In the genomic region with DNA sequence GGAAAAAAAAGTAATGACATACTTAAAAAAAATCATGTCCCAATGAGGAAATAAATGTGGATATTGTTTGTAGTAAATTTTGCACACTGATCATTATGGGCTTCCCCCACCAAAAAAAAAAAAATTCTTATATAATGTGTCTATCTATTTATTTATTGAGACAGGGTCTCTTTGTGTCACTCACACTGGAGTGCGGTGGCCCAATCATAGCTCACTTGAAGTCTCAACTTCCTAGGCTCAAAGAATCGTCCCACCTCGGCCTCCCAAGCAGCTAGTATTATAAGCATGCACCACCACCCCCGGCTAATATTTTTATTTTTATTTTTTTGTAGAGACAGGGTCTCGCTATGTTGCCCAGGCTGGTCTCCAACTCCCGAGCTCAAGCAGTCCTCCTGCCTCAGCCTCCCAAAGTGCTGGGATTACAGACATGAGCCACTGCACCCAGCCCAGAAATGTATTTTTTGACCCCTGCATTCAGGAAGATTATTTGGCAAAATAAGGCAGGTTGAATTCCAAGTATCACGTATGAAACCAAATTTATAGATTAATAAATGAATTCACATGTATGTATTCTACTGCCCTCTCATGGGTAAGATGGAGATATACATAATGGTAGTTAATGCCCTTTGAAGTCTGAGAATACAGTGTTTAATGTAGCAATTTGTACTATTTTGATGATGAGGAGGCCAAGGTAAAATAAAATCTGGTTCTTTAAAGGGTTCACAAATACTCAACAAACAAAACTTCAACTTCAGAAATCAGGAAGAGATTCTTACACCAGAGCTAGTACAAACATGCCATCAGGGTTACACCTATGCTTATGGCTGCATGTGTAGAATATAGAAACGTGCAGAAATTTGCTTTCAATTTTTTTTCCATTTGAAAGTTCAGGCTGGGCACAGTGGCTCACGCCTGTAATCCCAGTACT, we compare ENCODE assay signal across 8 cellular contexts. TPM values are rescaled to one million over a fixed set of nuclear protein-coding genes. Genes with fewer than 3 reads are reported as not detected.
DNase-seq lines count a peak whose midpoint lies in the region; TF ChIP-seq lines count a peak whose summit lies in the region.

No MANE protein-coding gene starts in this region.

- no peaks in the 10 kb centered on the region for H3K4me1 ChIP-seq in cardiac muscle cell (ENCODE audit: low read depth)
- H3K4me1 ChIP-seq in PC-9 (replicated peaks; ENCODE audit: insufficient read depth), result peaks cover 15% of the 10 kb centered on the region
- H3K4me1 ChIP-seq in transverse colon, result peaks cover 0 to 16% (median 5%) of the 10 kb centered on the region in 4 donors

- in situ Hi-C loops in transverse colon (cut with MboI; ENCODE audit: low pct_ligation_motif_present in 1 of 4, low pct_unique_long_range_greater_than_20kb in 1 of 4, low sequenced_read_pairs in 3 of 4), result no loop called here

- peaks cover 4% of the 10 kb centered on the region; the same call in 1 of the 2 replicates for H3F3A ChIP-seq in PC-9 (ENCODE audit: insufficient read depth, low read depth)

- CTCF ChIA-PET in PC-9 (lab: Charles Lee), result interaction anchor here (0.6 kb wide), 1 partner anchor 723 kb away, joined by 4 read pairs; no protein-coding TSS in a partner anchor
- CTCF ChIA-PET in HEK293T (lab: Yijun Ruan, JAX), result interaction anchor here (0.5 to 0.7 kb wide), 4 partner anchors 11 to 77 kb away, joined by 3 to 4 read pairs (median 4); no protein-coding TSS in a partner anchor

- BruUV-seq in PC-9 (replicated peaks; lab: Mats Ljungman, UMichigan), result no TSS peak

- H4K20me1 ChIP-seq in PC-9 (ENCODE audit: insufficient read depth), result no peaks in the 10 kb centered on the region

- intact Hi-C loops in cardiac septum (cut with DNase I) (loop anchor here (10.0 kb wide), 2 partner anchors 156 to 326 kb away; a partner anchor contains a TSS), PC-9 (cut with micrococcal nuclease; ENCODE audit: unreplicated experiment) (loop anchor here (5.0 kb wide), 1 partner anchor 89 kb away; a partner anchor contains a TSS), transverse colon (cut with DNase I; ENCODE audit: low total_unique reads) (no loop called here)

- DNase-seq in cardiac muscle cell (ENCODE audit: low read depth in 1 of 2, low spot score in 1 of 2), result peak in 1 of 2 donors; percentile 21
- no peak for DNase-seq in cardiac septum (ENCODE audit: low spot score)
- peak in 1 of 2 experiments; percentile 56 for DNase-seq in PC-9
- peak; percentile 50 for DNase-seq in epithelial cell of esophagus (ENCODE audit: low read depth)
- DNase-seq in transverse colon, result no peak
- DNase-seq in NCI-H345 treated with DMSO at 0.1 percent for 48 hours (lab: John Stamatoyannopoulos, UW; ENCODE audit: unreplicated experiment), result no peak
- no peak for DNase-seq in HEK293T (ENCODE audit: extremely low spot score)
- DNase-seq in activated effector memory CD4-positive, alpha-beta T cell treated with Interleukin-2 at 50 U/mL for 16 hours, result no peak

- H3K36me3 ChIP-seq in cardiac muscle cell (no peaks in the 10 kb centered on the region), PC-9 (ENCODE audit: low read depth) (no peaks in the 10 kb centered on the region), transverse colon (no peaks in the 10 kb centered on the region)

- no peaks in the 10 kb centered on the region for H3K9me2 ChIP-seq in PC-9 (ENCODE audit: insufficient read depth)

- TF ChIP-seq POLR2A in transverse colon (IDR thresholded peaks at IDR 0.05), result no peak

- 54 to 59% methylated on average over 8 to 9 of the region's 9 CpGs for WGBS in transverse colon (ENCODE audit: low coverage in 1 of 2), 2 donors

- H3K27me3 ChIP-seq in cardiac muscle cell (peaks cover 30% of the 10 kb centered on the region), PC-9 (ENCODE audit: insufficient read depth, low read depth) (0 out of 2 replicates have a peak, but pooled peaks cover 3% of the 10 kb centered on the region), transverse colon (no peaks in the 10 kb centered on the region)

- TF ChIP-seq CTCF in cardiac muscle cell (IDR thresholded peaks at IDR 0.05; ENCODE audit: low read depth, low read length), result peak; percentile 34
- TF ChIP-seq CTCF in PC-9 (conservative IDR thresholded peaks at IDR 0.05), result peak; percentile 77
- peak; percentile 34 for TF ChIP-seq CTCF in epithelial cell of esophagus (IDR thresholded peaks at IDR 0.05; ENCODE audit: insufficient read depth, low read depth, low read length, missing control alignments)
- TF ChIP-seq CTCF in transverse colon (IDR thresholded peaks at IDR 0.05), result peak; percentile 17 to 37 (median 26)

- POLR2A ChIA-PET in PC-9 (lab: Charles Lee; ENCODE audit: unreplicated experiment), result interaction anchor here (0.6 kb wide), 1 partner anchor 49 kb away, joined by 4 read pairs; no protein-coding TSS in a partner anchor
- POLR2A ChIA-PET in HEK293T (lab: Yijun Ruan, JAX), result interaction anchor here (1.9 kb wide), 1 partner anchor 11 kb away, joined by 13 read pairs; no protein-coding TSS in a partner anchor

- no peaks in the 10 kb centered on the region for H3K79me2 ChIP-seq in PC-9 (ENCODE audit: low read depth)

- no peak for TF ChIP-seq EP300 in transverse colon (IDR thresholded peaks at IDR 0.05; ENCODE audit: low read depth)

- no peak overlapping the region for H2AFZ ChIP-seq in PC-9

- H3K4me2 ChIP-seq in PC-9, result peak overlapping the region; percentile 77

- H3K9me3 ChIP-seq in cardiac muscle cell (ENCODE audit: low read depth) (no peaks in the 10 kb centered on the region), PC-9 (ENCODE audit: insufficient read depth, low read depth) (no peaks in the 10 kb centered on the region), transverse colon (no peaks in the 10 kb centered on the region)

- H3K27ac ChIP-seq in cardiac muscle cell, result no peak overlapping the region
- 0 out of 2 replicates have a peak overlapping the region, but pooled peaks have one; percentile 20 for H3K27ac ChIP-seq in PC-9
- H3K27ac ChIP-seq in transverse colon, result peak overlapping the region; percentile 76 to 85 (median 81)

- H3K4me3 ChIP-seq in cardiac muscle cell (no peak overlapping the region), PC-9 (peak overlapping the region; percentile 40; the same call in 1 of the 2 replicates), epithelial cell of esophagus (ENCODE audit: low read length) (peak overlapping the region; percentile 25), transverse colon (no peak overlapping the region)

TF ChIP-seq in HEK293T, 16 proteins besides CTCF, POLR2A, EP300 and RAD21:
- TF ChIP-seq L3MBTL2 (conservative IDR thresholded peaks at IDR 0.05) (no peak), ARNT (IDR thresholded peaks at IDR 0.05) (no peak), FOXA1 (IDR thresholded peaks at IDR 0.05) (no peak), LEF1 (IDR thresholded peaks at IDR 0.05; ENCODE audit: borderline replicate concordance) (no peak), SP1 (IDR thresholded peaks at IDR 0.05) (no peak), HDGF (IDR thresholded peaks at IDR 0.05; ENCODE audit: borderline replicate concordance) (no peak), FOXK2 (IDR thresholded peaks at IDR 0.05) (no peak), FOXM1 (IDR thresholded peaks at IDR 0.05; ENCODE audit: borderline replicate concordance) (no peak), TARDBP (IDR thresholded peaks at IDR 0.05) (no peak), ZNF384 (IDR thresholded peaks at IDR 0.05) (no peak), CTBP1 (IDR thresholded peaks at IDR 0.05; ENCODE audit: borderline replicate concordance) (no peak), BHLHE40 (IDR thresholded peaks at IDR 0.05; ENCODE audit: borderline replicate concordance) (no peak), SUZ12 (IDR thresholded peaks at IDR 0.05) (no peak), NFRKB (IDR thresholded peaks at IDR 0.05) (no peak)
- TF ChIP-seq, protein P1, sequence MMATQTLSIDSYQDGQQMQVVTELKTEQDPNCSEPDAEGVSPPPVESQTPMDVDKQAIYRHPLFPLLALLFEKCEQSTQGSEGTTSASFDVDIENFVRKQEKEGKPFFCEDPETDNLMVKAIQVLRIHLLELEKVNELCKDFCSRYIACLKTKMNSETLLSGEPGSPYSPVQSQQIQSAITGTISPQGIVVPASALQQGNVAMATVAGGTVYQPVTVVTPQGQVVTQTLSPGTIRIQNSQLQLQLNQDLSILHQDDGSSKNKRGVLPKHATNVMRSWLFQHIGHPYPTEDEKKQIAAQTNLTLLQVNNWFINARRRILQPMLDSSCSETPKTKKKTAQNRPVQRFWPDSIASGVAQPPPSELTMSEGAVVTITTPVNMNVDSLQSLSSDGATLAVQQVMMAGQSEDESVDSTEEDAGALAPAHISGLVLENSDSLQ (IDR thresholded peaks at IDR 0.05), result no peak

RNA-seq across cellular contexts. Expression of a gene that starts 1.4 kb away (rescaled TPM):
- total RNA-seq in cardiac muscle cell (1.8 TPM in 2 replicates), cardiac septum (3.7 TPM), PC-9 (2021) (0.70 and 1.1 TPM in 2 replicates), transverse colon (1 to 10 TPM in 3 of 4 donors, under 1 TPM in 1; 0.80 to 2.5 (median 1.4) TPM)
- polyA plus RNA-seq in cardiac muscle cell, result 1.1 and 2.1 TPM in 2 replicates

RNA-seq across cellular contexts. Expression of a gene that starts 24.1 kb away (rescaled TPM):
- not detected in 2 replicates for total RNA-seq in cardiac muscle cell
- polyA plus RNA-seq in cardiac muscle cell, result not detected in 2 replicates
- 0.30 TPM for total RNA-seq in cardiac septum
- not detected in 2 replicates for total RNA-seq in PC-9 (2021)
- 1 to 10 TPM in 2 of 4 donors, under 1 TPM in 1, not detected in 1; 0.82 to 3.2 (median 1.9) TPM for total RNA-seq in transverse colon

RNA-seq across cellular contexts. Expression of a gene that starts 45.3 kb away (rescaled TPM):
- total RNA-seq in cardiac muscle cell, result 31.9 and 34.4 TPM in 2 replicates
- polyA plus RNA-seq in cardiac muscle cell, result 29.2 and 30.0 TPM in 2 replicates
- total RNA-seq in cardiac septum, result 11.2 TPM
- 28.5 and 37.8 TPM in 2 replicates for total RNA-seq in PC-9 (2021)
- 10 to 100 TPM; 14.5 to 56.3 (median 44.6) TPM for total RNA-seq in transverse colon

Comparison
In these comparisons a context has a peak if more than half of its experiments do, and no peak if none do; other contexts are left out.
1. H3K4me3 ChIP-seq: peak in PC-9 (single experiment) and epithelial cell of esophagus (single experiment); none in cardiac muscle cell (single experiment) and transverse colon (0 of 4).
2. CTCF ChIP-seq: peak in every context shown above with its lines; median percentile 77 in PC-9; 34 in cardiac muscle cell; 34 in epithelial cell of esophagus; 26 in transverse colon.